ENCODE assay signal across 33 cellular contexts in the genomic region with DNA sequence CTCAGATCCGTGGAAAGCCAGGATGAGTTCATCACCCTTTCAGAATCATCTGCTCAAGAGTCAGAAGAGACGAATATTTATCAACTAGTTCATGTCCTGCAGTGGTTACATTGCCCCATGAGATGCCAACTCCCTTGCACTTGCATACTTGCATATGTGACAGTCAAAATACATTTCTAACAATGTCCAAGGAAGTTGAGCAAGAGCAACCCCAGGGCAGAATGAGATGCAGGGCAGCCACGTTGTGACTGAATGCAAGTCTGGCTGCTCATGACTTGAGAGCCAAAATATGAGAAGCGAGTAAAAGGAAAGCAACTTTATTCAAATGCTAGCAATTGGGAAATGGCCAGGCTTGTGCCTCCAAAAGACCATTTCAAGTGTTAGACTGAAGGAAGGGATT. TPM values are rescaled to one million over a fixed set of nuclear protein-coding genes. Genes with fewer than 3 reads are reported as not detected.
"Had no signal": no experiment of that assay in that cellular context is flagged by ENCODE, and none has a peak within 500 bp of the region (broad histone marks: within the 10 kb centered on the region; RNA-seq: fewer than 3 reads in every experiment).

No MANE protein-coding gene starts in this region.

- H3K4me3 Mint-ChIP-seq: activated B cell treated with CpG ODN at 0.5 μM for 24 hours; activated CD4-positive, alpha-beta memory T cell treated with anti-CD3 and anti-CD28 coated beads, Interleukin-2, amount 10 ng/mL, durations not matched to agents 7 days and 5 days; activated CD8-positive, alpha-beta memory T cell treated with anti-CD3 and anti-CD28 coated beads, Interleukin-2, amount 10 ng/mL, durations not matched to agents 7 days and 5 days; activated naive CD8-positive, alpha-beta T cell treated with anti-CD3 and anti-CD28 coated beads for 36 hours; central memory CD8-positive, alpha-beta T cell had no signal

- H3K9me3 Mint-ChIP-seq: activated CD4-positive, alpha-beta memory T cell treated with anti-CD3 and anti-CD28 coated beads, Interleukin-2, amount 10 ng/mL, durations not matched to agents 7 days and 5 days had no signal

- H3K4me2 ChIP-seq: KMS-11 had no signal

- H3K4me1 ChIP-seq: ascending aorta had no signal

- H3K36me3 Mint-ChIP-seq: activated CD8-positive, alpha-beta memory T cell treated with anti-CD3 and anti-CD28 coated beads, Interleukin-2, amount 10 ng/mL, durations not matched to agents 7 days and 5 days; activated naive CD8-positive, alpha-beta T cell treated with anti-CD3 and anti-CD28 coated beads for 36 hours had no signal

- H3K9me3 ChIP-seq: ascending aorta had no signal

- H3K36me3 ChIP-seq: ascending aorta, cardiac muscle cell had no signal

- H3K27ac ChIP-seq: ascending aorta, cardiac muscle cell, KMS-11, VCaP had no signal

- DNase-seq: activated B cell treated with CpG ODN at 0.5 μM for 24 hours; activated CD4-positive, alpha-beta memory T cell treated with anti-CD3 and anti-CD28 coated beads, Interleukin-2, amount 10 ng/mL, durations not matched to agents 7 days and 5 days; activated CD4-positive, alpha-beta T cell treated with anti-CD3 and anti-CD28 coated beads for 4 hours; activated CD4-positive, CD25-positive, alpha-beta regulatory T cell treated with anti-CD3 and anti-CD28 coated beads, Interleukin-2, amount 50 U/mL, for 72 hours; activated CD8-positive, alpha-beta memory T cell treated with anti-CD3 and anti-CD28 coated beads for 24 hours; activated CD8-positive, alpha-beta memory T cell treated with anti-CD3 and anti-CD28 coated beads, Interleukin-2, amount 10 ng/mL, durations not matched to agents 7 days and 5 days; activated CD8-positive, alpha-beta memory T cell treated with anti-CD3 and anti-CD28 coated beads, Interleukin-2, amount 50 U/mL, for 48 hours; activated effector memory CD4-positive, alpha-beta T cell treated with Interleukin-2 at 50 U/mL for 16 hours; activated naive CD4-positive, alpha-beta T cell; activated naive CD4-positive, alpha-beta T cell treated with anti-CD3 and anti-CD28 coated beads, Interleukin-2, amount 50 U/mL, for 16 hours; activated naive CD8-positive, alpha-beta T cell treated with anti-CD3 and anti-CD28 coated beads for 36 hours; activated T-cell treated with anti-CD3 and anti-CD28 coated beads, Interleukin-2, amount 50 U/mL, for 48 hours; amygdala; MM.1S; MV-4-11; NCI-H1092 treated with DMSO at 0.1 percent for 48 hours; NCI-H1417; NCI-H187 treated with DMSO at 0.1 percent for 48 hours; NCI-H2081; NCI-H345; NCI-H524 treated with DMSO at 0.1 percent for 48 hours; Right ventricle myocardium superior; SW 1271; T-helper 1 cell; T-helper 2 cell; T-helper 9 cell had no signal

- H3K27me3 ChIP-seq: ascending aorta, cardiac muscle cell had no signal

- H3K9ac ChIP-seq: KMS-11 had no signal

- H3K27ac Mint-ChIP-seq: activated B cell treated with CpG ODN at 0.5 μM for 24 hours; activated CD4-positive, alpha-beta memory T cell treated with anti-CD3 and anti-CD28 coated beads, Interleukin-2, amount 10 ng/mL, durations not matched to agents 7 days and 5 days; activated CD8-positive, alpha-beta memory T cell treated with anti-CD3 and anti-CD28 coated beads, Interleukin-2, amount 10 ng/mL, durations not matched to agents 7 days and 5 days; activated naive CD8-positive, alpha-beta T cell treated with anti-CD3 and anti-CD28 coated beads for 36 hours had no signal

- H3K4me3 ChIP-seq: ascending aorta, cardiac muscle cell had no signal

- H3K4me1 Mint-ChIP-seq: activated B cell treated with CpG ODN at 0.5 μM for 24 hours; activated CD4-positive, alpha-beta memory T cell treated with anti-CD3 and anti-CD28 coated beads, Interleukin-2, amount 10 ng/mL, durations not matched to agents 7 days and 5 days; activated CD8-positive, alpha-beta memory T cell treated with anti-CD3 and anti-CD28 coated beads, Interleukin-2, amount 10 ng/mL, durations not matched to agents 7 days and 5 days; activated naive CD8-positive, alpha-beta T cell treated with anti-CD3 and anti-CD28 coated beads for 36 hours; central memory CD8-positive, alpha-beta T cell had no signal

RNA-seq across cellular contexts. Expression of gene SLC5A8, which starts 46.2 kb away (rescaled TPM):
- total RNA-seq: activated B cell treated with CpG ODN at 0.5 μM for 24 hours; activated CD4-positive, alpha-beta memory T cell treated with anti-CD3 and anti-CD28 coated beads, Interleukin-2, amount 10 ng/mL, durations not matched to agents 7 days and 5 days; activated CD8-positive, alpha-beta memory T cell treated with anti-CD3 and anti-CD28 coated beads, Interleukin-2, amount 10 ng/mL, durations not matched to agents 7 days and 5 days; activated naive CD8-positive, alpha-beta T cell treated with anti-CD3 and anti-CD28 coated beads for 36 hours; cardiac muscle cell; LHCN-M2; NCI-H460; Right ventricle myocardium superior had no signal
- polyA plus RNA-seq: cardiac muscle cell had no signal
